Comparison of ENCODE assay signal across 25 cellular contexts in the genomic region with DNA sequence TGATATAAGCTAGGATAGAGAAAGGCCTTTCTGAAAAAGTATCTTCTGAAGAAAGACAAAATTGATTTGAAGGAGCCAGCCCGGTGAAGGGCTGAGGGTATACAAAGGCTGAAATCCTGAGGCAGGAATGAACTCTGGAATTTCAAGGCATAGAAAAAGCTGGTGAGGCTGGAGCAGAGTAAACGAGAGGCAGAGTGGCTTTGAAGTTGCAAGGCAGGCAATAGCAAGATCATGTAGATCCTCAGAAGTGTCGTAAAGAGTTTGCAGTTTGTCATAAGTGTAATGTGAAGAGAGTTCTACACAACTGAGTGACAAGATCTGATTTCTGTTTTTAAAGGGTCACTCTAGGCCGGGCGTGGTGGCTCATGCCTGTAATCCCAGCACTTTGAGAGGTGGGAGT.
"Had no signal": no experiment of that assay in that cellular context is flagged by ENCODE, and none has a peak within 500 bp of the region (broad histone marks: within the 10 kb centered on the region; RNA-seq: fewer than 3 reads in every experiment).

No MANE protein-coding gene starts in this region.

- H3K36me3 ChIP-seq: upper lobe of left lung had no signal

- H2AFZ ChIP-seq: neural progenitor cell had no signal

- H3K27me3 ChIP-seq: body of pancreas, neural progenitor cell, sigmoid colon, upper lobe of left lung had no signal

- H3K4me2 ChIP-seq: neural progenitor cell, smooth muscle cell had no signal

- ATAC-seq: body of pancreas, esophagus mucosa, left lobe of liver had no signal

- H3K9ac ChIP-seq: neural progenitor cell had no signal

- H3K27ac ChIP-seq: body of pancreas, neural progenitor cell, sigmoid colon, thoracic aorta had no signal

- H3K4me3 Mint-ChIP-seq: activated CD4-positive, alpha-beta memory T cell treated with anti-CD3 and anti-CD28 coated beads for 36 hours; activated T-helper 1 cell treated with anti-CD3 and anti-CD28 coated beads, Interleukin-12 subunit alpha, Interleukin-12 subunit beta, Interleukin-2, Interleukin-4 antibody, amounts not matched to agents 30 ng/mL and 10 ng/mL and 1 ng/mL, durations not matched to agents 14 hours and 24 hours and 36 hours; naive B cell; neural progenitor cell; T-helper 1 cell treated with Interleukin-12 subunit alpha and Interleukin-12 subunit beta and Interleukin-4 antibody, amounts not matched to agents 30 μg/mL and 1 μg/mL, for 36 hours had no signal

- DNase-seq: activated CD4-positive, alpha-beta memory T cell treated with anti-CD3 and anti-CD28 coated beads for 36 hours; activated CD4-positive, alpha-beta T cell treated with anti-CD3 and anti-CD28 coated beads for 48 hours; activated gamma-delta T cell; activated naive CD4-positive, alpha-beta T cell treated with anti-CD3 and anti-CD28 coated beads, Interleukin-2, amount 50 U/mL, for 16 hours; anterior cingulate cortex; body of pancreas; central memory CD4-positive, alpha-beta T cell; effector memory CD4-positive, alpha-beta T cell; foreskin melanocyte; kidney; naive B cell; posterior cingulate gyrus; sigmoid colon; stimulated activated CD4-positive, alpha-beta T cell treated with anti-CD3 and anti-CD28 coated beads, Interleukin-15, amount 100 ng/mL, for 24 hours; stimulated activated CD4-positive, alpha-beta T cell treated with anti-CD3 and anti-CD28 coated beads, Interleukin-2, amount 100 ng/mL, for 48 hours; stimulated activated CD8-positive, alpha-beta memory T cell treated with anti-CD3 and anti-CD28 coated beads, Interleukin-4, amount 100 ng/mL, for 48 hours; stimulated activated naive CD4-positive, alpha-beta T cell treated with Interleukin-2 at 50 U/mL for 16 hours; upper lobe of left lung had no signal

- H3K4me1 ChIP-seq: body of pancreas had no signal

- H3K9me3 ChIP-seq: body of pancreas, sigmoid colon, thoracic aorta, upper lobe of left lung had no signal

- H3K9me3 Mint-ChIP-seq: activated CD4-positive, alpha-beta memory T cell treated with anti-CD3 and anti-CD28 coated beads for 36 hours; activated T-helper 1 cell treated with anti-CD3 and anti-CD28 coated beads, Interleukin-12 subunit alpha, Interleukin-12 subunit beta, Interleukin-2, Interleukin-4 antibody, amounts not matched to agents 30 ng/mL and 10 ng/mL and 1 ng/mL, durations not matched to agents 14 hours and 24 hours and 36 hours; naive B cell; neural progenitor cell; T-helper 1 cell treated with Interleukin-12 subunit alpha and Interleukin-12 subunit beta and Interleukin-4 antibody, amounts not matched to agents 30 μg/mL and 1 μg/mL, for 36 hours had no signal

- H3K27ac Mint-ChIP-seq: activated CD4-positive, alpha-beta memory T cell treated with anti-CD3 and anti-CD28 coated beads for 36 hours; activated T-helper 1 cell treated with anti-CD3 and anti-CD28 coated beads, Interleukin-12 subunit alpha, Interleukin-12 subunit beta, Interleukin-2, Interleukin-4 antibody, amounts not matched to agents 30 ng/mL and 10 ng/mL and 1 ng/mL, durations not matched to agents 14 hours and 24 hours and 36 hours; T-helper 1 cell treated with Interleukin-12 subunit alpha and Interleukin-12 subunit beta and Interleukin-4 antibody, amounts not matched to agents 30 μg/mL and 1 μg/mL, for 36 hours had no signal

- H3K27me3 Mint-ChIP-seq: activated CD4-positive, alpha-beta memory T cell treated with anti-CD3 and anti-CD28 coated beads for 36 hours; naive B cell had no signal

- H3K4me3 ChIP-seq: body of pancreas, neural progenitor cell, sigmoid colon, smooth muscle cell, thoracic aorta, upper lobe of left lung had no signal
